33 cellular contexts compared by ENCODE assay signal in genomic region chr2:218083352-218083676, GRCh38. TPM values are rescaled to one million over a fixed set of nuclear protein-coding genes. Genes with fewer than 3 reads are reported as not detected.
"Had no signal": no experiment of that assay in that cellular context is flagged by ENCODE, and none has a peak within 500 bp of the region (broad histone marks: within the 10 kb centered on the region; RNA-seq: fewer than 3 reads in every experiment).

No MANE protein-coding gene starts in this region.

- H3K36me3 Mint-ChIP-seq: T-cell had no signal

- H3K4me2 ChIP-seq: PC-9 had no signal

- H3K4me1 Mint-ChIP-seq: T-cell had no signal

- H3K9me3 ChIP-seq: SJCRH30 had no signal

- H3K4me1 ChIP-seq: SJCRH30 had no signal

- H3K27ac ChIP-seq: PC-9, RWPE1, SJCRH30, SK-N-MC had no signal

- H3K27me3 ChIP-seq: MG63, SJCRH30 had no signal

- H3K27ac Mint-ChIP-seq: T-cell had no signal

- H3K4me3 ChIP-seq: MG63, PC-9, SJCRH30, SK-N-MC had no signal

- ATAC-seq: Right ventricle myocardium inferior, SK-N-SH treated with all-trans-retinoic acid at 6 μM for 48 hours, T-cell had no signal

- FAIRE-seq: RCC 7860 had no signal

- H2AFZ ChIP-seq: PC-9 had no signal

- H3K36me3 ChIP-seq: MG63, SJCRH30 had no signal

- H3K4me3 Mint-ChIP-seq: T-cell had no signal

- DNase-seq: Kasumi-1, MG63, NCI-H1048, NCI-H1092 treated with DMSO at 0.1 percent for 48 hours, NCI-H1105 treated with DMSO at 0.1 percent for 48 hours, NCI-H1417, NCI-H1436 treated with DMSO at 0.1 percent for 48 hours, NCI-H1694 treated with DMSO at 0.1 percent for 48 hours, NCI-H187 treated with DMSO at 0.1 percent for 48 hours, NCI-H2029, NCI-H2081, NCI-H2227 treated with DMSO at 0.1 percent for 48 hours, NCI-H345, NCI-H446, NCI-H510A treated with DMSO at 0.1 percent for 48 hours, NCI-H524 treated with DMSO at 0.1 percent for 48 hours, NCI-H526 treated with DMSO at 0.1 percent for 48 hours, NCI-H774, PC-9, SHP77, SIG-M5, SJCRH30, T-cell had no signal

RNA-seq across cellular contexts. Expression of gene RUFY4, which starts 14.3 kb away (rescaled TPM):
- total RNA-seq: M059J, OCI-LY7, PC-9, Right ventricle myocardium inferior, RPMI7951, SJCRH30, SK-MEL-5 had no signal

RNA-seq across cellular contexts. Expression of gene CXCR2, which starts 42.5 kb away (rescaled TPM):
- total RNA-seq: M059J, NCI-H460, OCI-LY7, PC-9, RPMI7951, SJCRH30, SK-MEL-5 had no signal
